ENCODE assay signal across 23 cellular contexts in the genomic region with DNA sequence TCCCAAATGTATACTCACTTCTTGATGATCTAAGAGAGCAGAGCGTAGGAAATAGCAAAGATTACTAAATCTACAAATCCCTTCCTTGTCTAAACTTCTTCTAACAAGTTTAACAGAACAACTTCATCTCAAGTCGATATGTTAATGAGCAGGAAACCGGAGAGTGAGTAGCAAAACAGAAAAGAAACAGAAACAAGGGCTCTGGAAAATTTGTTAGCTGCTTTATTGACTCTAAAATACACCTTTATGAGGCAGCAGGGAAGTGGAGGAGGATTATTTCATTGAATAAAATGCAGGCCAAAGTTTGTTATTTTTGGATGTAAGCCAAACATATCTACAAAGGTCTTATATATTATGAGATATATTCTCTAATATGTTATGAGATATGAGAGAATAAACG.
"Had no signal": no experiment of that assay in that cellular context is flagged by ENCODE, and none has a peak within 500 bp of the region (broad histone marks: within the 10 kb centered on the region; RNA-seq: fewer than 3 reads in every experiment).

No MANE protein-coding gene starts in this region.

- H3K27me3 ChIP-seq: adrenal gland, SJSA1 had no signal

- H3K27ac ChIP-seq: adrenal gland, coronary artery, SJSA1, WERI-Rb-1 had no signal

- H3K36me3 ChIP-seq: adrenal gland, SJSA1, WERI-Rb-1 had no signal

- H3K4me3 ChIP-seq: adrenal gland, coronary artery, SJSA1 had no signal

- ATAC-seq: activated CD8-positive, alpha-beta T cell treated with anti-CD3 and anti-CD28 coated beads for 36 hours; PC-3; SK-N-SH treated with all-trans-retinoic acid at 6 μM for 48 hours had no signal

- H3K4me1 ChIP-seq: adrenal gland, SJSA1 had no signal

- H3K9me3 ChIP-seq: adrenal gland, SJSA1 had no signal

- DNase-seq: activated CD4-positive, alpha-beta T cell treated with anti-CD3 and anti-CD28 coated beads for 4 hours; activated CD8-positive, alpha-beta memory T cell treated with anti-CD3 and anti-CD28 coated beads, Interleukin-2, amount 50 U/mL, for 4 hours; activated CD8-positive, alpha-beta T cell treated with anti-CD3 and anti-CD28 coated beads for 36 hours; activated naive CD4-positive, alpha-beta T cell treated with anti-CD3 and anti-CD28 coated beads, Interleukin-2, amount 50 U/mL, for 16 hours; activated naive CD8-positive, alpha-beta T cell treated with anti-CD3 and anti-CD28 coated beads, Interleukin-2, amount 10 ng/mL, durations not matched to agents 7 days and 5 days; adrenal gland; central memory CD4-positive, alpha-beta T cell; KG1; MV-4-11; NCI-H1092 treated with DMSO at 0.1 percent for 48 hours; NCI-H1417 treated with DMSO at 0.1 percent for 48 hours; NCI-H1694; NCI-H2081; NCI-H446; NCI-H524; NCI-H82; PC-3; SHP77; T1000; WERI-Rb-1 had no signal
